Comparison of ENCODE assay signal across 8 cellular contexts in genomic region chr4:177442623-177443155, GRCh38. TPM values are rescaled to one million over a fixed set of nuclear protein-coding genes. Genes with fewer than 3 reads are reported as not detected.
A peak's percentile ranks its signal among the peaks of the same experiment; 100 is the strongest.
DNase-seq lines count a peak whose midpoint lies in the region; ATAC-seq, FAIRE-seq and TF ChIP-seq lines count a peak whose summit lies in the region.

No MANE protein-coding gene starts in this region.

- TF ChIP-seq EP300 in HepG2 (IDR thresholded peaks at IDR 0.05; ENCODE audit: low read depth in 2 of 2, low read length in 2 of 2) (no peak), HepG2 (CRISPR knock-in tag; IDR thresholded peaks at IDR 0.05; ENCODE audit: borderline replicate concordance) (no peak)

- DNase-seq in activated T-cell treated with anti-CD3 and anti-CD28 coated beads for 24 hours (ENCODE audit: low read depth) (peak; percentile 6), activated T-cell treated with anti-CD3 and anti-CD28 coated beads for 4 hours (no peak), NOMO-1 treated with DMSO at 0.1 percent for 48 hours (lab: John Stamatoyannopoulos, UW; ENCODE audit: unreplicated experiment) (peak; percentile 56), HepG2 (ENCODE audit: low spot score) (peak; percentile 8), testis (no peak)
- no peak for DNase-seq in activated CD4-positive, CD25-positive, alpha-beta regulatory T cell treated with anti-CD3 and anti-CD28 coated beads, Interleukin-2, amount 50 U/mL, for 72 hours

- peak; percentile 13 for ATAC-seq in HG02623 (IDR thresholded peaks at IDR 0.05; ENCODE audit: unreplicated experiment)
- peak; percentile 17 for ATAC-seq in HepG2

- no peak for TF ChIP-seq RAD21 in HepG2 (CRISPR knock-in tag; IDR thresholded peaks at IDR 0.05)

- TF ChIP-seq POLR2A in HepG2 (IDR thresholded peaks at IDR 0.05; ENCODE audit: insufficient read depth in 1 of 2, low read depth in 2 of 2, low read length in 2 of 2) (no peak), testis (IDR thresholded peaks at IDR 0.05) (no peak)

- H3K36me3 Mint-ChIP-seq in brain: peaks cover 3% of the 10 kb centered on the region

- H4K20me1 ChIP-seq in HepG2 (ENCODE audit: insufficient read depth, low read length): no peaks in the 10 kb centered on the region

- peaks cover 43% of the 10 kb centered on the region for H3K4me1 Mint-ChIP-seq in brain

- H3K4me3 ChIP-seq in HepG2 (replicated peaks in 1 of 3; ENCODE audit: insufficient read depth in 1 of 3, low read depth in 2 of 3, low read length in 3 of 3) (peak overlapping the region; percentile 80 to 94 (median 84)), testis (peak overlapping the region; percentile 60 to 80)

- peak overlapping the region; percentile 86 to 95 (median 91) for H3K27ac Mint-ChIP-seq in brain

- H3K79me2 ChIP-seq in HepG2 (ENCODE audit: insufficient read depth, low read length): no peaks in the 10 kb centered on the region

- H3K9me3 ChIP-seq in HepG2 (ENCODE audit: low read length) (no peaks in the 10 kb centered on the region), testis (no peaks in the 10 kb centered on the region)

- in situ Hi-C loops in HepG2 (cut with HindIII; ENCODE audit: extremely low pct_ligation_motif_present, low pct_unique_long_range_greater_than_20kb): no loop called here

- intact Hi-C loops in HepG2 (cut with micrococcal nuclease; ENCODE audit: unreplicated experiment): loop anchor here (5.0 kb wide), 3 partner anchors 50 to 1290 kb away; no protein-coding TSS in a partner anchor
- intact Hi-C loops in testis (cut with DNase I; ENCODE audit: low total_unique reads): no loop called here

- WGBS in HepG2 (ENCODE audit: low lambda C conversion rate): 6% methylated on average over 10 of the region's 10 CpGs
- 3 to 5% methylated on average over 10 of the region's 10 CpGs for WGBS in testis, 2 donors

- peaks cover 3% of the 10 kb centered on the region for H3K27me3 Mint-ChIP-seq in brain

- H3K9ac ChIP-seq in HepG2 (ENCODE audit: insufficient read depth, low read depth, low read length): peak overlapping the region; percentile 84

- H3K4me3 Mint-ChIP-seq in brain: peak overlapping the region; percentile 86 to 92 (median 89)

- peak overlapping the region; percentile 94 for H2AFZ ChIP-seq in HepG2 (ENCODE audit: low read length)

- H3K27me3 ChIP-seq in HepG2 (ENCODE audit: control insufficient read depth in 1 of 2, insufficient read depth in 2 of 2, low read length in 2 of 2): no peaks in the 10 kb centered on the region
- no peaks in the 10 kb centered on the region for H3K27me3 ChIP-seq in testis

- H3K4me2 ChIP-seq in HepG2 (ENCODE audit: low read depth, low read length): peak overlapping the region; percentile 97

- peak; percentile 8 for FAIRE-seq in HepG2 (lab: Jason Lieb, UNC)

- H3K4me1 ChIP-seq in HepG2 (ENCODE audit: insufficient read depth, low read length): peaks cover 18% of the 10 kb centered on the region
- H3K4me1 ChIP-seq in testis: no peaks in the 10 kb centered on the region

- BruUV-seq in HepG2 (replicated peaks; lab: Mats Ljungman, UMichigan): TSS peak; percentile 99

- no peaks in the 10 kb centered on the region for H3K9me3 Mint-ChIP-seq in brain

- POLR2A ChIA-PET in HepG2 (lab: Yijun Ruan, JAX): interaction anchor here (0.7 to 1.9 kb wide), 8 partner anchors 8 to 68 kb away, joined by 3 to 16 read pairs (median 5); no protein-coding TSS in a partner anchor

- CTCF ChIA-PET in HepG2 (lab: Yijun Ruan, JAX; ENCODE audit: low intra/inter-chr PET ratio, low total read pairs): no interaction called here

- TF ChIP-seq CTCF in brain (conservative IDR thresholded peaks at IDR 0.05): no peak
- no peak for TF ChIP-seq CTCF in HepG2 (CRISPR knock-in tag; IDR thresholded peaks at IDR 0.05)
- no peak for TF ChIP-seq CTCF in testis (IDR thresholded peaks at IDR 0.05)

- H3K36me3 ChIP-seq in HepG2 (replicated peaks in 1 of 2; ENCODE audit: control insufficient read depth in 1 of 2, insufficient read depth in 2 of 2, low read length in 2 of 2) (no peaks in the 10 kb centered on the region), testis (ENCODE audit: low read depth, missing control alignments) (no peaks in the 10 kb centered on the region)

- H3K27ac ChIP-seq in HepG2 (ENCODE audit: extremely low read length, insufficient read depth, low read length) (peak overlapping the region; percentile 90), testis (peak overlapping the region; percentile 88 to 95)

TF ChIP-seq in HepG2, 621 proteins besides CTCF, POLR2A, EP300 and RAD21 (continues in another document):
- TF ChIP-seq BRD4 (CRISPR knock-in tag; IDR thresholded peaks at IDR 0.05): no peak
- TF ChIP-seq TBX2 (CRISPR knock-in tag; IDR thresholded peaks at IDR 0.05; ENCODE audit: borderline replicate concordance): no peak
- peak; percentile 1; the same call in 1 of the 2 replicates for TF ChIP-seq DNMT3B (CRISPR knock-in tag; conservative IDR thresholded peaks at IDR 0.05)
- TF ChIP-seq SRY (CRISPR knock-in tag; IDR thresholded peaks at IDR 0.05): no peak
- TF ChIP-seq PBX2 (CRISPR knock-in tag; IDR thresholded peaks at IDR 0.05): no peak
- no peak for TF ChIP-seq MNT (IDR thresholded peaks at IDR 0.05)
- TF ChIP-seq SAFB2 (CRISPR knock-in tag; IDR thresholded peaks at IDR 0.05; ENCODE audit: borderline replicate concordance, low read depth): no peak
- TF ChIP-seq ZNF776 (CRISPR knock-in tag; IDR thresholded peaks at IDR 0.05): no peak
- 0 out of 2 replicates have a peak, but pooled peaks have one; percentile 5 for TF ChIP-seq NFIC (IDR thresholded peaks at IDR 0.05; ENCODE audit: low read length)
- peak; percentile 47; the same call in 1 of the 2 replicates for TF ChIP-seq KDM5A (IDR thresholded peaks at IDR 0.05; ENCODE audit: borderline replicate concordance, low read length)

RNA-seq across cellular contexts. Expression of gene AGA, which starts 0.5 kb away (rescaled TPM):
- polyA plus RNA-seq in brain (ENCODE audit: insufficient read depth, low read depth, low replicate concordance) (10.4 TPM), HepG2 (2011; rRNA removed) (21.2 and 21.9 TPM in 2 replicates), testis (ENCODE audit: insufficient read depth, low read depth, low replicate concordance) (39.0 TPM)
- total RNA-seq in HepG2 (2016; rRNA removed; fragmentation: Illumina TruSeq; extraction: Trizol) (12.2 and 22.3 TPM in 2 replicates), testis (10 to 100 TPM; 24.0 to 50.2 TPM)
- 2.9 and 5.1 TPM in 2 replicates for total RNA-seq in HepG2 (2016; cell fraction: cytosol; rRNA removed; fragmentation: Illumina TruSeq; extraction: Trizol; ENCODE audit: low read depth)
- 14.5 and 23.2 TPM in 2 replicates for total RNA-seq in HepG2 (2016; cell fraction: insoluble cytoplasmic fraction; rRNA removed; fragmentation: Illumina TruSeq; extraction: Trizol)
- 5.5 and 7.9 TPM in 2 replicates for total RNA-seq in HepG2 (2016; cell fraction: membrane; rRNA removed; fragmentation: Illumina TruSeq; extraction: Trizol)
- total RNA-seq in HepG2 (2016; cell fraction: nucleus; rRNA removed; fragmentation: Illumina TruSeq; extraction: Trizol): 13.4 and 20.8 TPM in 2 replicates
- 17.7 and 24.9 TPM in 2 replicates for polyA plus RNA-seq in HepG2 (2011; cell fraction: cytosol; rRNA removed)
- polyA plus RNA-seq in HepG2 (2011; cell fraction: nucleus; rRNA removed): 13.2 and 20.0 TPM in 2 replicates
- 25.3 and 27.5 TPM in 2 replicates for polyA plus RNA-seq in HepG2 (2012)
- 3.2 and 3.5 TPM in 2 replicates for polyA plus RNA-seq in HepG2 (2016; cell fraction: cytosol; fragmentation: Illumina TruSeq; extraction: Trizol; ENCODE audit: low read depth)
- 9.8 and 10.5 TPM in 2 replicates for polyA plus RNA-seq in HepG2 (2016; cell fraction: insoluble cytoplasmic fraction; fragmentation: Illumina TruSeq; extraction: Trizol; ENCODE audit: low read depth)
- polyA plus RNA-seq in HepG2 (2016; cell fraction: membrane; fragmentation: Illumina TruSeq; extraction: Trizol; ENCODE audit: low read depth): 5.9 TPM in 2 replicates
- polyA plus RNA-seq in HepG2 (2016; cell fraction: nucleus; fragmentation: Illumina TruSeq; extraction: Trizol; ENCODE audit: insufficient read depth, low read depth): 17.2 and 24.0 TPM in 2 replicates
- polyA minus RNA-seq in HepG2 (2011; rRNA and poly(A)+ RNA removed; ENCODE audit: low replicate concordance): 9.0 and 18.1 TPM in 2 replicates
- 16.5 and 22.6 TPM in 2 replicates for polyA minus RNA-seq in HepG2 (2011; cell fraction: cytosol; rRNA and poly(A)+ RNA removed)
- polyA minus RNA-seq in HepG2 (2011; cell fraction: nucleus; rRNA and poly(A)+ RNA removed): 14.7 and 27.5 TPM in 2 replicates

Comparison
In these comparisons a context has a peak if more than half of its experiments do, and no peak if none do; other contexts are left out.
1. DNase-seq: peak in activated T-cell treated with anti-CD3 and anti-CD28 coated beads for 24 hours (single experiment), NOMO-1 treated with DMSO at 0.1 percent for 48 hours (single experiment) and HepG2 (single experiment); none in activated T-cell treated with anti-CD3 and anti-CD28 coated beads for 4 hours (single experiment), testis (single experiment) and activated CD4-positive, CD25-positive, alpha-beta regulatory T cell treated with anti-CD3 and anti-CD28 coated beads, Interleukin-2, amount 50 U/mL, for 72 hours (single experiment).